In the genomic region with DNA sequence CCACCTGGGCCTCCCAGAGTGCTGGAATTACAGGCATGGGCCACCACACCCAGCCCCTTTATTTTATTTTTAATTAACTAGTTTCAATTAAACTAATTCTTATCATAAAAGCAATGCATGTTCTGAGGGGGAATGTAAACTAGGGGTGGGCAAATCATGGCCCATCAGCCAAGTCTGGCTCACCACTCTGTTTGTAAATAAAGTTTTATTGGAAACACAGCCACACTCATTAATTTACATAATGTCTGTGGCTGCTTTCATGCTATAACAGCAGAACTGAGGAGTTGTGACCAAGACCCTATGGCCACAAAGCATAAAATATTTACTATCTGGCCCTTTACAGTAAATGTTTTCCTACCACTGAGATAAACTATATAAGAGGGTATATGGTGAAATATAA, we compare ENCODE assay signal across 7 cellular contexts.
"Had no signal": no experiment of that assay in that cellular context is flagged by ENCODE, and none has a peak within 500 bp of the region (broad histone marks: within the 10 kb centered on the region; RNA-seq: fewer than 3 reads in every experiment).

No MANE protein-coding gene starts in this region.

- FAIRE-seq: G401.6, GM12891, GM12892, GM18507, GM19239 had no signal

- DNase-seq: GDM1, GF-D8 had no signal
